Comparison of ENCODE assay signal across 31 cellular contexts in the genomic region with DNA sequence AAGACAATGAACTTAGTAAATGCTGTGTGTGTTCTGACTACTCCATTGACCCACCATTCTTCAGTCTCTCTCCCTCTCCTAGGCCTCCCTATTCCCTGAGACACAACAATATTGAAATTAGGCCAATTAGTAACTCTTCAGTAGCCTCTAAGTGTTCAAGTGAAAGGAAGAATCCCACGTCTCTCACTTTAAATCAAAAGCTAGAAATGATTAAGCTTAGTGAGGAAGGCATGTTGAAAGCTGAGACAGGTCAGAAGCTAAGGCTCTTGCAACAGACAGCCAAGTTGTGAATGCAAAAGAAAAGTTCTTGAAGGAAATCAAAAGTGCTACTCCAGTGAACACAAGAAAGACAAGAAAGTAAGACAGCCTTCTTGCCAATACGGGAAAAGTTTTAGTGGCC. TPM values are rescaled to one million over a fixed set of nuclear protein-coding genes. Genes with fewer than 3 reads are reported as not detected.
DNase-seq lines count a peak whose midpoint lies in the region; ATAC-seq and TF ChIP-seq lines count a peak whose summit lies in the region.
"Had no signal": no experiment of that assay in that cellular context is flagged by ENCODE, and none has a peak within 500 bp of the region (broad histone marks: within the 10 kb centered on the region; RNA-seq: fewer than 3 reads in every experiment).

No MANE protein-coding gene starts in this region.

- CTCF ChIA-PET in HEK293 (lab: Yijun Ruan, JAX) = no interaction called here

- TF ChIP-seq CTCF in HEK293 (tag by site-specific recombination; IDR thresholded peaks at IDR 0.05) (no peak), endodermal cell (conservative IDR thresholded peaks at IDR 0.05) (no peak), natural killer cell (IDR thresholded peaks at IDR 0.05) (no peak), stomach (IDR thresholded peaks at IDR 0.05) (no peak)

- no peak for ATAC-seq in natural killer cell
- no peak for ATAC-seq in HG03097 (IDR thresholded peaks at IDR 0.05; ENCODE audit: low FRiP score, unreplicated experiment)
- ATAC-seq in HG03469 (IDR thresholded peaks at IDR 0.05; ENCODE audit: unreplicated experiment) = no peak
- ATAC-seq: gastroesophageal sphincter; stimulated activated naive CD8-positive, alpha-beta T cell treated with anti-CD3 and anti-CD28 coated beads, Interleukin-15, amount 100 ng/mL, for 72 hours had no signal

- peaks cover 13% of the 10 kb centered on the region for H3K9me3 Mint-ChIP-seq in endodermal cell
- no peaks in the 10 kb centered on the region for H3K9me3 Mint-ChIP-seq in natural killer cell
- H3K9me3 Mint-ChIP-seq: activated CD4-positive, alpha-beta memory T cell treated with anti-CD3 and anti-CD28 coated beads for 36 hours; activated naive CD4-positive, alpha-beta T cell treated with anti-CD3 and anti-CD28 coated beads, Interleukin-2, amount 10 ng/mL, durations not matched to agents 7 days and 5 days; activated T-helper 1 cell treated with anti-CD3 and anti-CD28 coated beads, Interleukin-12 subunit alpha, Interleukin-12 subunit beta, Interleukin-2, Interleukin-4 antibody, amounts not matched to agents 30 ng/mL and 10 ng/mL and 1 ng/mL, durations not matched to agents 14 hours and 24 hours and 36 hours; stimulated activated naive CD8-positive, alpha-beta T cell treated with anti-CD3 and anti-CD28 coated beads, Interleukin-15, amount 100 ng/mL, for 72 hours had no signal

- peak overlapping the region; percentile 41 for H3K27ac Mint-ChIP-seq in endodermal cell
- H3K27ac Mint-ChIP-seq in natural killer cell = peak overlapping the region; percentile 47 to 52
- H3K27ac Mint-ChIP-seq: activated CD4-positive, alpha-beta memory T cell treated with anti-CD3 and anti-CD28 coated beads for 36 hours; activated naive CD4-positive, alpha-beta T cell treated with anti-CD3 and anti-CD28 coated beads, Interleukin-2, amount 10 ng/mL, durations not matched to agents 7 days and 5 days; activated T-helper 1 cell treated with anti-CD3 and anti-CD28 coated beads, Interleukin-12 subunit alpha, Interleukin-12 subunit beta, Interleukin-2, Interleukin-4 antibody, amounts not matched to agents 30 ng/mL and 10 ng/mL and 1 ng/mL, durations not matched to agents 14 hours and 24 hours and 36 hours; stimulated activated naive CD8-positive, alpha-beta T cell treated with anti-CD3 and anti-CD28 coated beads, Interleukin-15, amount 100 ng/mL, for 72 hours had no signal

- H3K4me3 Mint-ChIP-seq in endodermal cell = no peak overlapping the region
- H3K4me3 Mint-ChIP-seq in natural killer cell = no peak overlapping the region
- H3K4me3 Mint-ChIP-seq: activated CD4-positive, alpha-beta memory T cell treated with anti-CD3 and anti-CD28 coated beads for 36 hours; activated naive CD4-positive, alpha-beta T cell treated with anti-CD3 and anti-CD28 coated beads, Interleukin-2, amount 10 ng/mL, durations not matched to agents 7 days and 5 days; activated T-helper 1 cell treated with anti-CD3 and anti-CD28 coated beads, Interleukin-12 subunit alpha, Interleukin-12 subunit beta, Interleukin-2, Interleukin-4 antibody, amounts not matched to agents 30 ng/mL and 10 ng/mL and 1 ng/mL, durations not matched to agents 14 hours and 24 hours and 36 hours; stimulated activated naive CD8-positive, alpha-beta T cell treated with anti-CD3 and anti-CD28 coated beads, Interleukin-15, amount 100 ng/mL, for 72 hours had no signal

- H3K9me3 ChIP-seq in HEK293 (ENCODE audit: control insufficient read depth, insufficient read depth, low read depth, low read length) (no peaks in the 10 kb centered on the region), endodermal cell (ENCODE audit: control insufficient read depth, low read length) (peaks cover 11% of the 10 kb centered on the region), stomach (no peaks in the 10 kb centered on the region)
- H3K9me3 ChIP-seq: breast epithelium, esophagus muscularis mucosa, gastroesophageal sphincter, neutrophil, prostate gland, SJSA1 had no signal

- no peak for TF ChIP-seq EP300 in stomach (IDR thresholded peaks at IDR 0.05)

- H3K4me1 ChIP-seq in HEK293 (ENCODE audit: control insufficient read depth, insufficient read depth, low read length) = peaks cover 12% of the 10 kb centered on the region
- peaks cover 11% of the 10 kb centered on the region for H3K4me1 ChIP-seq in endodermal cell (ENCODE audit: control insufficient read depth, insufficient read depth, low read length)
- H3K4me1 ChIP-seq in stomach = peaks cover 17 to 68% (median 40%) of the 10 kb centered on the region in 4 donors
- H3K4me1 ChIP-seq: breast epithelium, prostate gland, SJSA1 had no signal

- no peak for TF ChIP-seq POLR2A in stomach (IDR thresholded peaks at IDR 0.05)

- H3K36me3 ChIP-seq in HEK293 (ENCODE audit: control insufficient read depth in 2 of 2, insufficient read depth in 1 of 2, low read length in 2 of 2) (no peaks in the 10 kb centered on the region), endodermal cell (ENCODE audit: control insufficient read depth, insufficient read depth, low read length) (no peaks in the 10 kb centered on the region), stomach (no peaks in the 10 kb centered on the region)
- H3K36me3 ChIP-seq: BLaER1 treated with 17β-estradiol and CSF1 and Interleukin-3, amounts not matched to agents 10 nM and 100 nM; breast epithelium; esophagus muscularis mucosa; gastroesophageal sphincter; neutrophil; prostate gland; SJSA1 had no signal

- no peak overlapping the region for H3K9ac ChIP-seq in endodermal cell (ENCODE audit: extremely low read depth, low read length, poor library complexity, severe bottlenecking)
- H3K9ac ChIP-seq: BLaER1 treated with 17β-estradiol and CSF1 and Interleukin-3, amounts not matched to agents 10 nM and 100 nM had no signal

- WGBS in endodermal cell (ENCODE audit: insufficient coverage in 1 of 2, insufficient read length in 1 of 2), 2 experiments = 94 to 100% methylated on average over 1 to 2 of the region's 2 CpGs
- 54 to 72% (median 70%) methylated on average over 2 of the region's 2 CpGs for WGBS in stomach, 5 donors

- H3K36me3 Mint-ChIP-seq in endodermal cell (ENCODE audit: low read depth) = no peaks in the 10 kb centered on the region
- no peaks in the 10 kb centered on the region for H3K36me3 Mint-ChIP-seq in natural killer cell
- H3K36me3 Mint-ChIP-seq: activated CD4-positive, alpha-beta memory T cell treated with anti-CD3 and anti-CD28 coated beads for 36 hours; activated naive CD4-positive, alpha-beta T cell treated with anti-CD3 and anti-CD28 coated beads, Interleukin-2, amount 10 ng/mL, durations not matched to agents 7 days and 5 days had no signal

- intact Hi-C loops in natural killer cell (cut with micrococcal nuclease) = no loop called here
- intact Hi-C loops in stomach (cut with DNase I; ENCODE audit: low total_unique reads) = no loop called here

- peaks cover 53% of the 10 kb centered on the region for H3K27me3 ChIP-seq in endodermal cell (ENCODE audit: control insufficient read depth, insufficient read depth, low read length, poor library complexity, severe bottlenecking)
- no peaks in the 10 kb centered on the region for H3K27me3 ChIP-seq in stomach
- H3K27me3 ChIP-seq: BLaER1 treated with 17β-estradiol and CSF1 and Interleukin-3, amounts not matched to agents 10 nM and 100 nM; breast epithelium; esophagus muscularis mucosa; gastroesophageal sphincter; neutrophil had no signal

- H3K4me1 Mint-ChIP-seq in endodermal cell (peaks cover 35% of the 10 kb centered on the region), natural killer cell (peaks cover 73 to 86% of the 10 kb centered on the region in 2 donors)

- H3K27me3 Mint-ChIP-seq in endodermal cell (ENCODE audit: insufficient read depth) (peaks cover 31% of the 10 kb centered on the region), natural killer cell (ENCODE audit: low read depth in 2 of 2) (no peaks in the 10 kb centered on the region)
- H3K27me3 Mint-ChIP-seq: activated naive CD4-positive, alpha-beta T cell treated with anti-CD3 and anti-CD28 coated beads, Interleukin-2, amount 10 ng/mL, durations not matched to agents 7 days and 5 days had no signal

- POLR2A ChIA-PET in HEK293 (lab: Yijun Ruan, JAX) = interaction anchor here (2.8 kb wide), 1 partner anchor 42 kb away, joined by 12 read pairs; a partner anchor contains a TSS

- H3K4me3 ChIP-seq in HEK293 (ENCODE audit: low read depth, low read length) (no peak overlapping the region), endodermal cell (ENCODE audit: low read length) (peak overlapping the region; percentile 21), stomach (no peak overlapping the region)
- H3K4me3 ChIP-seq: BLaER1 treated with 17β-estradiol and CSF1 and Interleukin-3, amounts not matched to agents 10 nM and 100 nM; breast epithelium; esophagus muscularis mucosa; gastroesophageal sphincter; lung; prostate gland; SJSA1; skin epidermis had no signal

- H3K27ac ChIP-seq in HEK293 (ENCODE audit: extremely low read depth, low read depth, low read length) (no peak overlapping the region), endodermal cell (ENCODE audit: low read depth, low read length) (no peak overlapping the region), stomach (peak overlapping the region in 3 of 5 donors; percentile 35 to 71 (median 64))
- H3K27ac ChIP-seq: BLaER1 treated with 17β-estradiol and CSF1 and Interleukin-3, amounts not matched to agents 10 nM and 100 nM; esophagus muscularis mucosa; neutrophil; prostate gland; SJSA1 had no signal

- DNase-seq in endodermal cell = no peak
- no peak for DNase-seq in natural killer cell
- DNase-seq in stomach = no peak
- no peak for DNase-seq in RKO (ENCODE audit: low spot score)
- DNase-seq: activated CD4-positive, alpha-beta memory T cell treated with anti-CD3 and anti-CD28 coated beads for 36 hours; activated CD4-positive, CD25-positive, alpha-beta regulatory T cell treated with anti-CD3 and anti-CD28 coated beads, Interleukin-2, amount 50 U/mL, for 72 hours; activated CD8-positive, alpha-beta memory T cell treated with anti-CD3 and anti-CD28 coated beads, Interleukin-2, amount 50 U/mL, for 4 hours; activated naive CD4-positive, alpha-beta T cell treated with anti-CD3 and anti-CD28 coated beads, Interleukin-2, amount 10 ng/mL, durations not matched to agents 7 days and 5 days; amniotic stem cell; DND-41; effector CD4-positive, alpha-beta T cell; H7; islet precursor cell; NCI-H1105; NCI-H1930; NCI-H526; stimulated activated naive CD8-positive, alpha-beta T cell treated with anti-CD3 and anti-CD28 coated beads, Interleukin-15, amount 100 ng/mL, for 72 hours; trophoblast cell had no signal

TF ChIP-seq in HEK293, 187 proteins besides CTCF, POLR2A, EP300 and RAD21 (continues in another document):
- TF ChIP-seq PRDM1 (tag by site-specific recombination; IDR thresholded peaks at IDR 0.05) (peak; percentile 68), ZNF837 (tag by site-specific recombination; IDR thresholded peaks at IDR 0.05) (no peak), ZNF341 (tag by site-specific recombination; IDR thresholded peaks at IDR 0.05; ENCODE audit: low read depth) (no peak), ZNF239 (tag by site-specific recombination; IDR thresholded peaks at IDR 0.05) (no peak), KLF9 (tag by site-specific recombination; IDR thresholded peaks at IDR 0.05; ENCODE audit: low read depth) (no peak)

RNA-seq across cellular contexts. Expression of a gene that starts 41.3 kb away (rescaled TPM):
- total RNA-seq in endodermal cell (1 to 10 TPM; 1.6 to 3.3 TPM), natural killer cell (10 to 100 TPM; 52.6 to 73.2 (median 52.9) TPM), stomach (10 to 100 TPM; 14.6 to 45.1 (median 27.2) TPM)
- 15.0 TPM for polyA plus RNA-seq in endodermal cell (2013, experiment 1 of 2)
- 14.3 TPM for polyA plus RNA-seq in endodermal cell (2013, experiment 2 of 2)
- polyA plus RNA-seq in stomach = 1 to 10 TPM in 2 of 3 donors, under 1 TPM in 1; 0.61 to 2.6 (median 1.4) TPM

Comparison
In these comparisons a context has a peak if more than half of its experiments do, and no peak if none do; other contexts are left out.
1. H3K27ac ChIP-seq: peak in stomach (3 of 5); none in HEK293 (single experiment) and endodermal cell (single experiment).